ENCODE assay signal across 8 cellular contexts in genomic region chr17:8922451-8922850, GRCh38. TPM values are rescaled to one million over a fixed set of nuclear protein-coding genes. Genes with fewer than 3 reads are reported as not detected.
A peak's percentile ranks its signal among the peaks of the same experiment; 100 is the strongest.
DNase-seq lines count a peak whose midpoint lies in the region; ATAC-seq and TF ChIP-seq lines count a peak whose summit lies in the region.

No MANE protein-coding gene starts in this region.

- intact Hi-C loops in mucosa of descending colon (cut with DNase I, micrococcal nuclease), result no loop called here
- intact Hi-C loops in tibial artery (cut with DNase I; ENCODE audit: low total_unique reads), result no loop called here

- TF ChIP-seq CTCF in mucosa of descending colon (IDR thresholded peaks at IDR 0.05) (no peak), tibial artery (IDR thresholded peaks at IDR 0.05) (no peak)

- H3K4me3 ChIP-seq in mucosa of descending colon (no peak overlapping the region), tibial artery (no peak overlapping the region)

- ATAC-seq in mucosa of descending colon (peak; percentile 52), HG03378 (IDR thresholded peaks at IDR 0.05; ENCODE audit: unreplicated experiment) (no peak), GM21737 (IDR thresholded peaks at IDR 0.05; ENCODE audit: unreplicated experiment) (no peak), HG02571 (IDR thresholded peaks at IDR 0.05; ENCODE audit: unreplicated experiment) (no peak)

- H3K27me3 ChIP-seq in tibial artery, result peaks cover 0 to 10% of the 10 kb centered on the region in 2 donors

- H3K9me3 ChIP-seq in mucosa of descending colon, result peaks cover 12% of the 10 kb centered on the region
- peaks cover 3 to 12% (median 10%) of the 10 kb centered on the region in 3 donors for H3K9me3 ChIP-seq in tibial artery

- no peak overlapping the region for H3K27ac ChIP-seq in tibial artery

- peak; percentile 69 for DNase-seq in AG08396 (ENCODE audit: low spot score)
- peak; percentile 25 for DNase-seq in LHCN-M2 (ENCODE audit: low read depth)
- peak; percentile 18 for DNase-seq in brain pericyte (ENCODE audit: low read depth, low spot score)
- no peak for DNase-seq in mucosa of descending colon
- DNase-seq in tibial artery, result no peak

- H3K4me1 ChIP-seq in mucosa of descending colon (ENCODE audit: low read depth) (no peaks in the 10 kb centered on the region), tibial artery (no peaks in the 10 kb centered on the region)

- H3K36me3 ChIP-seq in mucosa of descending colon (ENCODE audit: low read depth) (no peaks in the 10 kb centered on the region), tibial artery (no peaks in the 10 kb centered on the region)

RNA-seq across cellular contexts. Expression of gene PIK3R5, which starts 43.1 kb away (rescaled TPM):
- not detected in 2 replicates for total RNA-seq in LHCN-M2 (2014; rRNA removed)
- not detected for polyA plus RNA-seq in LHCN-M2 (2012)
- total RNA-seq in mucosa of descending colon, result 10 to 100 TPM in 1 of 3 donors, 1 to 10 TPM in 2; 2.7 to 10.4 (median 6.8) TPM

RNA-seq across cellular contexts. Expression of gene PIK3R6, which starts 55.0 kb away (rescaled TPM):
- total RNA-seq in LHCN-M2 (2014; rRNA removed), result not detected in 2 replicates
- not detected for polyA plus RNA-seq in LHCN-M2 (2012)
- total RNA-seq in mucosa of descending colon, result 1 to 10 TPM in 2 of 3 donors, under 1 TPM in 1; 0.32 to 1.9 (median 1.7) TPM

Comparison
In these comparisons a context has a peak if more than half of its experiments do, and no peak if none do; other contexts are left out.
1. DNase-seq: peak in AG08396 (single experiment), LHCN-M2 (single experiment) and brain pericyte (single experiment); none in mucosa of descending colon (0 of 3) and tibial artery (0 of 2).